In the genomic region with DNA sequence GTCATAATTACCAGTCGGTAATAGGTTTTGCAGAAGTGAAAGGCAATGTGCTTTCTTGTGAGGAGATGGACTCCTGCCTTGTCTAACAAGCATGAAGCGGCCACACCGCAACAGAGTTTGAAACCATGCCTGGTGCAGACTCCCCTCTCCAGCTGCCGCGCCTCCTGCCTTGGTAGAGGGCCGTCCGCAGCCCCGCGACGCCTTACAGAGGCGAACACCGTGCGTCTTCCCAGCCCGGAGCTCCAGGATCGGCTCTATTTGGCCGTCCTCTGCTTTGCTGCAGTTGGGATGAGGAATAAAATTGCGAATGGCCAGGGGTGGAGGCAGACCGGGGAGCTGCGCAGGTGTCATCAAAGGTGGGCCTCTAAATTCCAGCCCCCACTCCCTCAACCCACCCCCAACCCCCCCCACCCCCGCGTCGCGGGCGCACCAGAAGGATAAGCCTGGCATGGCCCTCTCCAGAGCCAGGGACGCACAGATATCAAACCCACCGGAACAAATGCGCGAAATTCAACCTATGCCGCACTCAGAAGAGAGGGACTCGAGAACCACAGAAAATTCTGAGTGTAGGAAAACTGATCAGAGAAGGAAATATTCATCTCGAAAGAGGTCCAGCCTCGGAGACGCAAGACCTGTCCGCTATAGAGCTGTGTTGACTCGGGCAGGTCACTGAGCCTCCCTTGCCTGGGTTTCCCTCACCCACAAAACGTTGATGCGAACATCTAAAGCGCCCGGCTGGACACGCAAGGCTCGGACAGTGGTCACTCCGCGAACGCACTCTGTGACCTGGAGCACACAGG, we compare ENCODE assay signal across 8 cellular contexts. TPM values are rescaled to one million over a fixed set of nuclear protein-coding genes. Genes with fewer than 3 reads are reported as not detected.
DNase-seq lines count a peak whose midpoint lies in the region; ATAC-seq and TF ChIP-seq lines count a peak whose summit lies in the region.

No MANE protein-coding gene starts in this region.

- peaks cover 21 to 27% (median 26%) of the 10 kb centered on the region in 3 donors for H3K27me3 ChIP-seq in gastrocnemius medialis

- H3K27me3 Mint-ChIP-seq in T-helper 1 cell treated with Interleukin-12 subunit alpha and Interleukin-12 subunit beta and Interleukin-4 antibody, amounts not matched to agents 30 μg/mL and 1 μg/mL, for 36 hours (ENCODE audit: low read depth), result no peaks in the 10 kb centered on the region
- no peaks in the 10 kb centered on the region for H3K27me3 Mint-ChIP-seq in T-helper 17 cell

- H3K4me1 ChIP-seq in gastrocnemius medialis, result peaks cover 20 to 21% of the 10 kb centered on the region in 2 donors

- intact Hi-C loops in gastrocnemius medialis (cut with DNase I; ENCODE audit: low total_unique reads), result loop anchor here (5.0 kb wide), 1 partner anchor 48 kb away; no protein-coding TSS in a partner anchor

- no peak for TF ChIP-seq POLR2A in gastrocnemius medialis (IDR thresholded peaks at IDR 0.05)

- in situ Hi-C loops in gastrocnemius medialis (cut with MboI; ENCODE audit: low sequenced_read_pairs in 4 of 4), result loop anchor here in 3 of 4 donors (10.0 kb wide), 1 partner anchor 385 kb away; no protein-coding TSS in a partner anchor

- H3K4me3 Mint-ChIP-seq in T-helper 1 cell treated with Interleukin-12 subunit alpha and Interleukin-12 subunit beta and Interleukin-4 antibody, amounts not matched to agents 30 μg/mL and 1 μg/mL, for 36 hours, result peak overlapping the region; percentile 89
- H3K4me3 Mint-ChIP-seq in T-helper 17 cell, result peak overlapping the region; percentile 99

- DNase-seq in T-helper 1 cell (no peak), T-helper 17 cell (no peak), fibroblast of villous mesenchyme (ENCODE audit: low read depth) (no peak), gastrocnemius medialis (no peak), NCI-H446 (lab: John Stamatoyannopoulos, UW) (no peak), DMS79 treated with DMSO at 0.1 percent for 48 hours (lab: John Stamatoyannopoulos, UW) (no peak)

- peak; percentile 63 for ATAC-seq in HG02798 (IDR thresholded peaks at IDR 0.05; ENCODE audit: poor library complexity, unreplicated experiment)
- peak; percentile 11 for ATAC-seq in T-helper 17 cell
- ATAC-seq in gastrocnemius medialis, result no peak

- no peaks in the 10 kb centered on the region for H3K9me3 Mint-ChIP-seq in T-helper 1 cell treated with Interleukin-12 subunit alpha and Interleukin-12 subunit beta and Interleukin-4 antibody, amounts not matched to agents 30 μg/mL and 1 μg/mL, for 36 hours

- H3K4me1 Mint-ChIP-seq in T-helper 1 cell treated with Interleukin-12 subunit alpha and Interleukin-12 subunit beta and Interleukin-4 antibody, amounts not matched to agents 30 μg/mL and 1 μg/mL, for 36 hours (ENCODE audit: low read depth), result peaks cover 66% of the 10 kb centered on the region
- peaks cover 60% of the 10 kb centered on the region for H3K4me1 Mint-ChIP-seq in T-helper 17 cell

- H3K36me3 Mint-ChIP-seq in T-helper 1 cell treated with Interleukin-12 subunit alpha and Interleukin-12 subunit beta and Interleukin-4 antibody, amounts not matched to agents 30 μg/mL and 1 μg/mL, for 36 hours (ENCODE audit: low read depth), result peaks cover 9% of the 10 kb centered on the region
- peaks cover 9% of the 10 kb centered on the region for H3K36me3 Mint-ChIP-seq in T-helper 17 cell (ENCODE audit: low read depth)

- TF ChIP-seq CTCF in fibroblast of villous mesenchyme (IDR thresholded peaks at IDR 0.05; ENCODE audit: insufficient read depth, low read depth, low read length) (no peak), gastrocnemius medialis (IDR thresholded peaks at IDR 0.05 in 4 of 5, conservative IDR thresholded peaks at IDR 0.05 in 1 of 5) (no peak)

- H3K36me3 ChIP-seq in gastrocnemius medialis, result no peaks in the 10 kb centered on the region

- peak overlapping the region; percentile 15 for H3K4me3 ChIP-seq in fibroblast of villous mesenchyme (ENCODE audit: low read depth, low read length)
- peak overlapping the region; percentile 44 to 57 (median 50) for H3K4me3 ChIP-seq in gastrocnemius medialis

- H3K9me3 ChIP-seq in T-helper 17 cell (ENCODE audit: control insufficient read depth, low read length, poor library complexity, severe bottlenecking), result no peaks in the 10 kb centered on the region
- no peaks in the 10 kb centered on the region for H3K9me3 ChIP-seq in gastrocnemius medialis

- H3K27ac ChIP-seq in gastrocnemius medialis, result no peak overlapping the region

- H3K27ac Mint-ChIP-seq in T-helper 1 cell treated with Interleukin-12 subunit alpha and Interleukin-12 subunit beta and Interleukin-4 antibody, amounts not matched to agents 30 μg/mL and 1 μg/mL, for 36 hours, result peak overlapping the region; percentile 81
- H3K27ac Mint-ChIP-seq in T-helper 17 cell, result peak overlapping the region; percentile 96

RNA-seq across cellular contexts. Expression of gene TRABD2A, which starts 1.1 kb away (rescaled TPM):
- total RNA-seq in T-helper 17 cell (10 to 100 TPM; 60.5 to 93.7 TPM), fibroblast of villous mesenchyme (1.3 and 1.7 TPM in 2 replicates), gastrocnemius medialis (under 1 TPM; 0.27 to 0.97 (median 0.64) TPM)

RNA-seq across cellular contexts. Expression of gene TMSB10, which starts 25.7 kb away (rescaled TPM):
- total RNA-seq in T-helper 17 cell, result 1,000 to 10,000 TPM; 1,429 to 1,736 TPM
- 3,561 and 6,804 TPM in 2 replicates for total RNA-seq in fibroblast of villous mesenchyme
- total RNA-seq in gastrocnemius medialis, result 100 to 1,000 TPM; 329 to 954 (median 486) TPM

Comparison
In these comparisons a context has a peak if more than half of its experiments do, and no peak if none do; other contexts are left out.
1. ATAC-seq: peak in HG02798 (single experiment) and T-helper 17 cell (single experiment); none in gastrocnemius medialis (0 of 2).
2. RNA of gene TRABD2A, which starts 1.1 kb away (total RNA-seq): 60.5 to 93.7 TPM in T-helper 17 cell; 1.3 to 1.7 TPM in fibroblast of villous mesenchyme and 0.27 to 0.97 TPM in gastrocnemius medialis; every median in the first group is over 10 times any median in the second.